In genomic region chr3:14431556-14431927, GRCh38 we compare ENCODE assay signal across 8 cellular contexts. TPM values are rescaled to one million over a fixed set of nuclear protein-coding genes. Genes with fewer than 3 reads are reported as not detected.
A peak's percentile ranks its signal among the peaks of the same experiment; 100 is the strongest.
DNase-seq lines count a peak whose midpoint lies in the region; ATAC-seq and TF ChIP-seq lines count a peak whose summit lies in the region.

No MANE protein-coding gene starts in this region.

- peak overlapping the region; percentile 25 to 79 for H3K27ac ChIP-seq in coronary artery
- H3K27ac ChIP-seq in psoas muscle: peak overlapping the region; percentile 86

- no peaks in the 10 kb centered on the region for H3K36me3 ChIP-seq in psoas muscle (ENCODE audit: insufficient read depth in 1 of 2, low read depth in 1 of 2)

- TF ChIP-seq CTCF in HFF-Myc (IDR thresholded peaks at IDR 0.05; ENCODE audit: low read depth, low read length, missing control alignments) (peak; percentile 12), coronary artery (IDR thresholded peaks at IDR 0.05) (no peak), psoas muscle (IDR thresholded peaks at IDR 0.05) (no peak)

- WGBS in psoas muscle, 3 donors: 77 to 86% (median 82%) methylated on average over 8 of the region's 8 CpGs

- DNase-seq in HFF-Myc (ENCODE audit: extremely low read depth, low read depth): no peak
- peak; percentile 90 for DNase-seq in NOMO-1 treated with DMSO at 0.1 percent for 48 hours (lab: John Stamatoyannopoulos, UW; ENCODE audit: unreplicated experiment)
- DNase-seq in coronary artery (ENCODE audit: low spot score): no peak
- DNase-seq in psoas muscle: no peak
- no peak for DNase-seq in GM03348 (ENCODE audit: low spot score)
- no peak for DNase-seq in NCI-H748 treated with DMSO at 0.1 percent for 48 hours (lab: John Stamatoyannopoulos, UW)
- no peak for DNase-seq in NCI-H526 (lab: John Stamatoyannopoulos, UW)

- intact Hi-C loops in psoas muscle (cut with DNase I): no loop called here

- no peaks in the 10 kb centered on the region for H3K9me3 ChIP-seq in psoas muscle

- H3K4me3 ChIP-seq in HFF-Myc (replicated peaks; ENCODE audit: low read depth, low read length) (no peak overlapping the region), coronary artery (no peak overlapping the region), psoas muscle (no peak overlapping the region)

- H3K27me3 ChIP-seq in psoas muscle (ENCODE audit: insufficient read depth in 3 of 3, low read length in 2 of 3): no peaks in the 10 kb centered on the region

- H3K4me1 ChIP-seq in psoas muscle: peaks cover 81% of the 10 kb centered on the region

- peak; percentile 28 for ATAC-seq in GM18867 (IDR thresholded peaks at IDR 0.05; ENCODE audit: unreplicated experiment)
- ATAC-seq in psoas muscle: no peak

RNA-seq across cellular contexts. Expression of gene SLC6A6, which starts 29.1 kb away (rescaled TPM):
- 100 to 1,000 TPM in 1 of 4 donors, 10 to 100 TPM in 3; 10.3 to 104 (median 34.7) TPM for total RNA-seq in psoas muscle
- 10 to 100 TPM; 12.6 to 76.1 (median 52.8) TPM for polyA plus RNA-seq in psoas muscle
